ENCODE assay signal across 13 cellular contexts in the genomic region with DNA sequence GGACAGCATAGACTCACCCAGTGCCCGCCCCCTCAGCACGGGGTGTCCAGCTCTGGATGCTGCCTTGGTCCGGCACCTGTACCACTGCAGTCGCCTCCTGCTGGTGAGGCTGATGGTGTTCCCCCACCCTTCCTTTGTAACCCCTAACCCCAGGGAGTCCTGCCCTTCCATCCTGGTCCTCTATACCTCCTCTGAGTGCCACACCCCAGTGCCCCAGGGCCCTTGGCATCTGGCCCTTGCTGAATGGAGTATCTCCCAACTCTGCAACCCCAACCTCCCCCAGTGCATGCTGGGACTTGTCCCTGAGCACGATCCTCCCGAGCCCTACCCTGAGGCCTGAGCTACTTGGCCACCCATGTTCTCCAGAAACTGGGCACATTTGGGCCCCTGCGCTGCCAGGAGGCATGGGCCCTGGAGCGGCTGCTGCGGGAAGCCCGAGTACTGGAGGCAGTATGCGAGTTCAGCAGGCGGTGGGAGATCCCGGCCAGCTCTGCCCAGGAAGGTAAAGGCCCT. TPM values are rescaled to one million over a fixed set of nuclear protein-coding genes. Genes with fewer than 3 reads are reported as not detected.
DNase-seq lines count a peak whose midpoint lies in the region; ATAC-seq and TF ChIP-seq lines count a peak whose summit lies in the region.
"Had no signal": no experiment of that assay in that cellular context is flagged by ENCODE, and none has a peak within 500 bp of the region (broad histone marks: within the 10 kb centered on the region; RNA-seq: fewer than 3 reads in every experiment).

No MANE protein-coding gene starts in this region.

- no peaks in the 10 kb centered on the region for H3K27me3 Mint-ChIP-seq in activated CD8-positive, alpha-beta T cell treated with anti-CD3 and anti-CD28 coated beads, Interleukin-2, amount 10 ng/mL, durations not matched to agents 7 days and 5 days (ENCODE audit: low read depth)
- H3K27me3 Mint-ChIP-seq in activated CD8-positive, alpha-beta T cell treated with anti-CD3 and anti-CD28 coated beads for 36 hours = no peaks in the 10 kb centered on the region
- no peaks in the 10 kb centered on the region for H3K27me3 Mint-ChIP-seq in IgD-negative memory B cell
- peaks cover 9% of the 10 kb centered on the region for H3K27me3 Mint-ChIP-seq in endodermal cell (ENCODE audit: insufficient read depth)

- no peak overlapping the region for H3K4me3 Mint-ChIP-seq in activated CD8-positive, alpha-beta T cell treated with anti-CD3 and anti-CD28 coated beads, Interleukin-2, amount 10 ng/mL, durations not matched to agents 7 days and 5 days
- H3K4me3 Mint-ChIP-seq in activated CD8-positive, alpha-beta T cell treated with anti-CD3 and anti-CD28 coated beads for 36 hours = no peak overlapping the region
- peak overlapping the region in 2 of 4 donors; percentile 18 to 23 for H3K4me3 Mint-ChIP-seq in IgD-negative memory B cell
- no peak overlapping the region for H3K4me3 Mint-ChIP-seq in endodermal cell

- TF ChIP-seq CTCF in activated CD8-positive, alpha-beta T cell treated with anti-CD3 and anti-CD28 coated beads for 36 hours (IDR thresholded peaks at IDR 0.05) = no peak
- peak; percentile 55 for TF ChIP-seq CTCF in endodermal cell (conservative IDR thresholded peaks at IDR 0.05)
- no peak for TF ChIP-seq CTCF in spleen (IDR thresholded peaks at IDR 0.05 in 8 of 11, conservative IDR thresholded peaks at IDR 0.05 in 3 of 11)

- CTCF ChIA-PET in activated CD8-positive, alpha-beta T cell treated with anti-CD3 and anti-CD28 coated beads, Interleukin-2, amount 10 ng/mL, durations not matched to agents 7 days and 5 days (lab: Charles Lee) = interaction anchor here (1.5 to 6.4 kb wide), 6 partner anchors 11 to 123 kb away, joined by 5 to 296 read pairs (median 48); a partner anchor contains a TSS
- CTCF ChIA-PET in activated CD8-positive, alpha-beta T cell treated with anti-CD3 and anti-CD28 coated beads for 36 hours (lab: Charles Lee) = interaction anchor here (1.0 to 5.8 kb wide), 7 partner anchors 9 to 118 kb away, joined by 3 to 224 read pairs (median 6); a partner anchor contains a TSS

- H3K4me1 Mint-ChIP-seq in activated CD8-positive, alpha-beta T cell treated with anti-CD3 and anti-CD28 coated beads, Interleukin-2, amount 10 ng/mL, durations not matched to agents 7 days and 5 days (ENCODE audit: low read depth) = peaks cover 49% of the 10 kb centered on the region
- peaks cover 48% of the 10 kb centered on the region for H3K4me1 Mint-ChIP-seq in activated CD8-positive, alpha-beta T cell treated with anti-CD3 and anti-CD28 coated beads for 36 hours (ENCODE audit: low read depth)
- H3K4me1 Mint-ChIP-seq in IgD-negative memory B cell (peaks cover 34 to 56% (median 36%) of the 10 kb centered on the region in 3 donors), endodermal cell (no peaks in the 10 kb centered on the region)

- no peak for TF ChIP-seq POLR2A in spleen (IDR thresholded peaks at IDR 0.05)

- DNase-seq in activated CD8-positive, alpha-beta T cell treated with anti-CD3 and anti-CD28 coated beads, Interleukin-2, amount 10 ng/mL, durations not matched to agents 7 days and 5 days = no peak
- DNase-seq in activated CD8-positive, alpha-beta T cell treated with anti-CD3 and anti-CD28 coated beads for 36 hours = no peak
- DNase-seq in endodermal cell (no peak), spleen (peak; percentile 79), DMS 273 treated with DMSO at 0.1 percent for 48 hours (lab: John Stamatoyannopoulos, UW) (no peak), medulla oblongata (ENCODE audit: extremely low spot score) (no peak), NCI-H2227 treated with DMSO at 0.1 percent for 48 hours (lab: John Stamatoyannopoulos, UW) (no peak)
- DNase-seq: cerebellar nuclear complex, kidney, NCI-H1436 had no signal

- no peaks in the 10 kb centered on the region for H3K9me3 Mint-ChIP-seq in activated CD8-positive, alpha-beta T cell treated with anti-CD3 and anti-CD28 coated beads, Interleukin-2, amount 10 ng/mL, durations not matched to agents 7 days and 5 days (ENCODE audit: insufficient read depth)
- no peaks in the 10 kb centered on the region for H3K9me3 Mint-ChIP-seq in activated CD8-positive, alpha-beta T cell treated with anti-CD3 and anti-CD28 coated beads for 36 hours
- H3K9me3 Mint-ChIP-seq in IgD-negative memory B cell = no peaks in the 10 kb centered on the region
- no peaks in the 10 kb centered on the region for H3K9me3 Mint-ChIP-seq in endodermal cell

- H3K36me3 ChIP-seq in endodermal cell (ENCODE audit: control insufficient read depth, insufficient read depth, low read length) = peaks cover 56% of the 10 kb centered on the region
- H3K36me3 ChIP-seq in spleen = peaks cover 0 to 100% (median 66%) of the 10 kb centered on the region in 6 donors

- H3K4me3 ChIP-seq in endodermal cell (ENCODE audit: low read length) = no peak overlapping the region
- no peak overlapping the region for H3K4me3 ChIP-seq in spleen
- H3K4me3 ChIP-seq: SK-N-MC, smooth muscle cell had no signal

- H3K4me1 ChIP-seq in endodermal cell (ENCODE audit: control insufficient read depth, insufficient read depth, low read length) (no peaks in the 10 kb centered on the region), spleen (peaks cover 58 to 100% (median 98%) of the 10 kb centered on the region in 6 donors)

- peak overlapping the region; percentile 46 for H3K27ac Mint-ChIP-seq in activated CD8-positive, alpha-beta T cell treated with anti-CD3 and anti-CD28 coated beads, Interleukin-2, amount 10 ng/mL, durations not matched to agents 7 days and 5 days
- H3K27ac Mint-ChIP-seq in activated CD8-positive, alpha-beta T cell treated with anti-CD3 and anti-CD28 coated beads for 36 hours = no peak overlapping the region
- H3K27ac Mint-ChIP-seq in IgD-negative memory B cell (peak overlapping the region in 2 of 3 donors; percentile 33 to 68), endodermal cell (no peak overlapping the region)

- H3K27ac ChIP-seq in endodermal cell (ENCODE audit: low read depth, low read length) = no peak overlapping the region
- H3K27ac ChIP-seq in spleen = peak overlapping the region in 5 of 8 donors; percentile 50 to 96 (median 80)
- H3K27ac ChIP-seq: SK-N-MC had no signal

- H3K27me3 ChIP-seq in endodermal cell (ENCODE audit: control insufficient read depth, insufficient read depth, low read length, poor library complexity, severe bottlenecking) (no peaks in the 10 kb centered on the region), spleen (replicated peaks in 1 of 7) (no peaks in the 10 kb centered on the region)

- 92 to 97% methylated on average over 10 to 13 of the region's 13 CpGs for WGBS in endodermal cell (ENCODE audit: insufficient coverage in 1 of 2, insufficient read length in 1 of 2), 2 experiments
- 77 to 88% (median 84%) methylated on average over 11 to 13 of the region's 13 CpGs for WGBS in spleen, 5 donors

- no peak for ATAC-seq in activated CD8-positive, alpha-beta T cell treated with anti-CD3 and anti-CD28 coated beads, Interleukin-2, amount 10 ng/mL, durations not matched to agents 7 days and 5 days
- no peak for ATAC-seq in activated CD8-positive, alpha-beta T cell treated with anti-CD3 and anti-CD28 coated beads for 36 hours

- POLR2A ChIA-PET in activated CD8-positive, alpha-beta T cell treated with anti-CD3 and anti-CD28 coated beads, Interleukin-2, amount 10 ng/mL, durations not matched to agents 7 days and 5 days (lab: Charles Lee) = interaction anchor here (0.5 to 6.1 kb wide), 4 partner anchors 17 to 100 kb away, joined by 3 to 117 read pairs (median 28); a partner anchor contains a TSS
- POLR2A ChIA-PET in activated CD8-positive, alpha-beta T cell treated with anti-CD3 and anti-CD28 coated beads for 36 hours (lab: Charles Lee) = interaction anchor here (1.0 to 8.2 kb wide), 6 partner anchors 8 to 101 kb away, joined by 3 to 77 read pairs (median 5); a partner anchor contains a TSS

- no peak overlapping the region for H3K9ac ChIP-seq in endodermal cell (ENCODE audit: extremely low read depth, low read length, poor library complexity, severe bottlenecking)

- H3K36me3 Mint-ChIP-seq in activated CD8-positive, alpha-beta T cell treated with anti-CD3 and anti-CD28 coated beads, Interleukin-2, amount 10 ng/mL, durations not matched to agents 7 days and 5 days (ENCODE audit: low read depth) = peaks cover 10% of the 10 kb centered on the region
- H3K36me3 Mint-ChIP-seq in activated CD8-positive, alpha-beta T cell treated with anti-CD3 and anti-CD28 coated beads for 36 hours (ENCODE audit: low read depth) = peaks cover 13% of the 10 kb centered on the region
- H3K36me3 Mint-ChIP-seq in IgD-negative memory B cell (peaks cover 2% of the 10 kb centered on the region), endodermal cell (ENCODE audit: low read depth) (peaks cover 47% of the 10 kb centered on the region)

- H3K9me3 ChIP-seq in endodermal cell (ENCODE audit: control insufficient read depth, low read length) (no peaks in the 10 kb centered on the region), spleen (no peaks in the 10 kb centered on the region)

- intact Hi-C loops in activated CD8-positive, alpha-beta T cell treated with anti-CD3 and anti-CD28 coated beads for 36 hours (cut with micrococcal nuclease) = no loop called here
- intact Hi-C loops in spleen (cut with DNase I; ENCODE audit: low total_unique reads) = no loop called here

RNA-seq across cellular contexts. Expression of a gene that starts 15.8 kb away (rescaled TPM):
- total RNA-seq in activated CD8-positive, alpha-beta T cell treated with anti-CD3 and anti-CD28 coated beads, Interleukin-2, amount 10 ng/mL, durations not matched to agents 7 days and 5 days = 10 to 100 TPM; 10.6 to 13.7 TPM
- total RNA-seq in activated CD8-positive, alpha-beta T cell treated with anti-CD3 and anti-CD28 coated beads for 36 hours = 10 to 100 TPM; 15.7 to 20.0 TPM
- polyA plus RNA-seq in IgD-negative memory B cell = 43.8 TPM
- 10 to 100 TPM; 39.9 to 54.1 TPM for total RNA-seq in endodermal cell
- 29.8 TPM for polyA plus RNA-seq in endodermal cell (2013, experiment 1 of 2)
- 29.6 TPM for polyA plus RNA-seq in endodermal cell (2013, experiment 2 of 2)
- total RNA-seq in spleen = 100 to 1,000 TPM; 114 to 242 (median 188) TPM
- 10 to 100 TPM; 29.9 to 84.7 (median 69.9) TPM for polyA plus RNA-seq in spleen

RNA-seq across cellular contexts. Expression of a gene that starts 17.9 kb away (rescaled TPM):
- total RNA-seq in activated CD8-positive, alpha-beta T cell treated with anti-CD3 and anti-CD28 coated beads, Interleukin-2, amount 10 ng/mL, durations not matched to agents 7 days and 5 days = 10 to 100 TPM; 77.4 to 79.8 TPM
- 10 to 100 TPM; 47.4 to 50.6 TPM for total RNA-seq in activated CD8-positive, alpha-beta T cell treated with anti-CD3 and anti-CD28 coated beads for 36 hours
- 70.9 TPM for polyA plus RNA-seq in IgD-negative memory B cell
- total RNA-seq in endodermal cell = 10 to 100 TPM; 61.3 to 74.6 TPM
- polyA plus RNA-seq in endodermal cell (2013, experiment 1 of 2) = 62.2 TPM
- 62.9 TPM for polyA plus RNA-seq in endodermal cell (2013, experiment 2 of 2)
- total RNA-seq in spleen = 10 to 100 TPM; 47.6 to 67.7 (median 50.8) TPM
- 10 to 100 TPM; 24.4 to 36.7 (median 25.6) TPM for polyA plus RNA-seq in spleen

Comparison
In these comparisons a context has a peak if more than half of its experiments do, and no peak if none do; other contexts are left out.
1. H3K27ac Mint-ChIP-seq: peak in activated CD8-positive, alpha-beta T cell treated with anti-CD3 and anti-CD28 coated beads, Interleukin-2, amount 10 ng/mL, durations not matched to agents 7 days and 5 days (single experiment) and IgD-negative memory B cell (2 of 3); none in activated CD8-positive, alpha-beta T cell treated with anti-CD3 and anti-CD28 coated beads for 36 hours (single experiment) and endodermal cell (single experiment).